ENCODE assay signal across 1 cellular context in the genomic region with DNA sequence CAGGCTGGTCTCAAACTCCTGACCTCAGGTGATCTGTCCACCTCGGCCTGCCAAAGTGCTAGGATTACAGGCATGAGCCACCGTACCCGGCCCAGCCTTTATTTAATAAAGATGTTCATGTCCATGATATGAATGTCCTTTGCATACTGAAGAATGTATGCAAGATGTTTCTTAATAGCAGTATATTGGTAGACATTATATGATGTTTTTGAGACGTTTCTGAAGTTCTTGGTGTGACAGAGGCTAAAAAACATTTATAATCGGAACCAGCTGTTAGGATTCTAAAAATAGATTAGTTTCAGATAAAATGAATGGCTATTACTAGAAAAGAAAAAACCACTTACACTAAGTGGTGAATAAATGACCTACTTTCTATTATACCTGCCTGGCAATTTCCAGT.
TF ChIP-seq lines count a peak whose summit lies in the region.

No MANE protein-coding gene starts in this region.

TF ChIP-seq in IMR-90, 13 proteins besides CTCF, POLR2A, EP300 and RAD21:
- no peak for TF ChIP-seq FOS (IDR thresholded peaks at IDR 0.05; ENCODE audit: low read depth, low read length)
- TF ChIP-seq, protein P1, sequence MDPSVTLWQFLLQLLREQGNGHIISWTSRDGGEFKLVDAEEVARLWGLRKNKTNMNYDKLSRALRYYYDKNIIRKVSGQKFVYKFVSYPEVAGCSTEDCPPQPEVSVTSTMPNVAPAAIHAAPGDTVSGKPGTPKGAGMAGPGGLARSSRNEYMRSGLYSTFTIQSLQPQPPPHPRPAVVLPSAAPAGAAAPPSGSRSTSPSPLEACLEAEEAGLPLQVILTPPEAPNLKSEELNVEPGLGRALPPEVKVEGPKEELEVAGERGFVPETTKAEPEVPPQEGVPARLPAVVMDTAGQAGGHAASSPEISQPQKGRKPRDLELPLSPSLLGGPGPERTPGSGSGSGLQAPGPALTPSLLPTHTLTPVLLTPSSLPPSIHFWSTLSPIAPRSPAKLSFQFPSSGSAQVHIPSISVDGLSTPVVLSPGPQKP (IDR thresholded peaks at IDR 0.05; ENCODE audit: borderline replicate concordance, low read depth, low read length) = no peak
- TF ChIP-seq RCOR1 (IDR thresholded peaks at IDR 0.05; ENCODE audit: insufficient replicate concordance, low read length) = no peak
- no peak for TF ChIP-seq CEBPB (IDR thresholded peaks at IDR 0.05; ENCODE audit: low read depth, low read length)
- TF ChIP-seq BHLHE40 (IDR thresholded peaks at IDR 0.05; ENCODE audit: low read depth, low read length) = no peak
- no peak for TF ChIP-seq MXI1 (IDR thresholded peaks at IDR 0.05; ENCODE audit: borderline replicate concordance, low read depth, low read length)
- TF ChIP-seq SMC3 (IDR thresholded peaks at IDR 0.05; ENCODE audit: low read depth, low read length) = no peak
- no peak for TF ChIP-seq MAZ (IDR thresholded peaks at IDR 0.05; ENCODE audit: borderline replicate concordance, low read depth, low read length)
- TF ChIP-seq NFE2L2 (IDR thresholded peaks at IDR 0.05; ENCODE audit: low read depth, low read length) = no peak
- TF ChIP-seq RFX5 (IDR thresholded peaks at IDR 0.05; ENCODE audit: low read depth, low read length) = no peak
- TF ChIP-seq MAFK (IDR thresholded peaks at IDR 0.05; ENCODE audit: low read depth, low read length) = no peak
- TF ChIP-seq, protein P2, sequence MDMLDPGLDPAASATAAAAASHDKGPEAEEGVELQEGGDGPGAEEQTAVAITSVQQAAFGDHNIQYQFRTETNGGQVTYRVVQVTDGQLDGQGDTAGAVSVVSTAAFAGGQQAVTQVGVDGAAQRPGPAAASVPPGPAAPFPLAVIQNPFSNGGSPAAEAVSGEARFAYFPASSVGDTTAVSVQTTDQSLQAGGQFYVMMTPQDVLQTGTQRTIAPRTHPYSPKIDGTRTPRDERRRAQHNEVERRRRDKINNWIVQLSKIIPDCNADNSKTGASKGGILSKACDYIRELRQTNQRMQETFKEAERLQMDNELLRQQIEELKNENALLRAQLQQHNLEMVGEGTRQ (IDR thresholded peaks at IDR 0.05; ENCODE audit: low read depth, low read length) = no peak
- TF ChIP-seq CHD1 (IDR thresholded peaks at IDR 0.05; ENCODE audit: low read depth, low read length) = no peak
